In the genomic region with DNA sequence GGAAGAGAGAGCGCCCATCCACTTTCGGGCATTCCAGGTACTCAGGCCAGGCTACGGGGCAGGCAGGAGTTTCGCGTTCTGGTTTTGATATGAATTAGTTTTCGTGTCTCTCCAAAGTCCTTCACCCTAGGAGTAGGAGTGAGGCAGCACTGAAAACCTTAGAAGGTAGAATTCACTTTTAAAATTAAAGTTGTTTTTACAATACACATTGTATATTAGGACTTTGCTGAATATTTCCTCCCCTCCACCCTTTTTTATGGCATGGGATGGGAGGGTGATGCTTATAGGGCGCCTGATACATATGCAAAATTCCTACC, we compare ENCODE assay signal across 7 cellular contexts. TPM values are rescaled to one million over a fixed set of nuclear protein-coding genes. Genes with fewer than 3 reads are reported as not detected.
DNase-seq lines count a peak whose midpoint lies in the region; ATAC-seq and TF ChIP-seq lines count a peak whose summit lies in the region.

No MANE protein-coding gene starts in this region.

- POLR2A ChIA-PET in activated naive CD8-positive, alpha-beta T cell treated with anti-CD3 and anti-CD28 coated beads, Interleukin-2, amount 10 ng/mL, durations not matched to agents 7 days and 5 days (lab: Charles Lee), result interaction anchor here (1.3 to 2.4 kb wide), 3 partner anchors 11 to 62 kb away, joined by 5 to 21 read pairs (median 8); no protein-coding TSS in a partner anchor

- no peaks in the 10 kb centered on the region for H3K27me3 ChIP-seq in HL-60 (ENCODE audit: insufficient read depth, poor library complexity, severe bottlenecking)

- no peak for ATAC-seq in activated naive CD8-positive, alpha-beta T cell treated with anti-CD3 and anti-CD28 coated beads, Interleukin-2, amount 10 ng/mL, durations not matched to agents 7 days and 5 days (ENCODE audit: low read depth)
- no peak for ATAC-seq in stimulated activated naive B cell treated with anti-CD40 and anti-IgM and Interleukin-4, amounts not matched to agents 10 μg/mL and 1 μg/mL and 100 μg/mL, for 72 hours (replicated peaks)

- H3K9me3 Mint-ChIP-seq in activated naive CD8-positive, alpha-beta T cell treated with anti-CD3 and anti-CD28 coated beads, Interleukin-2, amount 10 ng/mL, durations not matched to agents 7 days and 5 days, result no peaks in the 10 kb centered on the region
- H3K9me3 Mint-ChIP-seq in immature natural killer cell, result peaks cover 0 to 1% (median 0%) of the 10 kb centered on the region in 6 donors
- no peaks in the 10 kb centered on the region for H3K9me3 Mint-ChIP-seq in stimulated activated naive B cell treated with anti-CD40 and anti-IgM and Interleukin-4, amounts not matched to agents 10 μg/mL and 1 μg/mL and 100 μg/mL, for 72 hours

- TF ChIP-seq CTCF in HL-60 (IDR thresholded peaks at IDR 0.05; ENCODE audit: insufficient read depth, low read length), result no peak

- peaks cover 9% of the 10 kb centered on the region for H3K36me3 Mint-ChIP-seq in activated naive CD8-positive, alpha-beta T cell treated with anti-CD3 and anti-CD28 coated beads, Interleukin-2, amount 10 ng/mL, durations not matched to agents 7 days and 5 days
- no peaks in the 10 kb centered on the region for H3K36me3 Mint-ChIP-seq in immature natural killer cell
- no peaks in the 10 kb centered on the region for H3K36me3 Mint-ChIP-seq in stimulated activated naive B cell treated with anti-CD40 and anti-IgM and Interleukin-4, amounts not matched to agents 10 μg/mL and 1 μg/mL and 100 μg/mL, for 72 hours

- no peaks in the 10 kb centered on the region for H3K27me3 Mint-ChIP-seq in activated naive CD8-positive, alpha-beta T cell treated with anti-CD3 and anti-CD28 coated beads, Interleukin-2, amount 10 ng/mL, durations not matched to agents 7 days and 5 days
- H3K27me3 Mint-ChIP-seq in immature natural killer cell (ENCODE audit: low read depth in 3 of 3), result peaks cover 14 to 19% (median 16%) of the 10 kb centered on the region in 3 donors
- peaks cover 32 to 48% of the 10 kb centered on the region in 2 donors for H3K27me3 Mint-ChIP-seq in stimulated activated naive B cell treated with anti-CD40 and anti-IgM and Interleukin-4, amounts not matched to agents 10 μg/mL and 1 μg/mL and 100 μg/mL, for 72 hours

- H3K4me3 ChIP-seq in HL-60 (replicated peaks; ENCODE audit: insufficient read depth, low read length), result peak overlapping the region; percentile 62

- peaks cover 32% of the 10 kb centered on the region for H3K4me1 Mint-ChIP-seq in activated naive CD8-positive, alpha-beta T cell treated with anti-CD3 and anti-CD28 coated beads, Interleukin-2, amount 10 ng/mL, durations not matched to agents 7 days and 5 days
- H3K4me1 Mint-ChIP-seq in immature natural killer cell, result peaks cover 16 to 47% of the 10 kb centered on the region in 2 donors
- peaks cover 8 to 20% of the 10 kb centered on the region in 2 donors for H3K4me1 Mint-ChIP-seq in stimulated activated naive B cell treated with anti-CD40 and anti-IgM and Interleukin-4, amounts not matched to agents 10 μg/mL and 1 μg/mL and 100 μg/mL, for 72 hours

- no peak overlapping the region for H3K27ac ChIP-seq in HL-60 (replicated peaks)

- H3K27ac Mint-ChIP-seq in activated naive CD8-positive, alpha-beta T cell treated with anti-CD3 and anti-CD28 coated beads, Interleukin-2, amount 10 ng/mL, durations not matched to agents 7 days and 5 days, result no peak overlapping the region
- H3K27ac Mint-ChIP-seq in immature natural killer cell, result no peak overlapping the region
- no peak overlapping the region for H3K27ac Mint-ChIP-seq in stimulated activated naive B cell treated with anti-CD40 and anti-IgM and Interleukin-4, amounts not matched to agents 10 μg/mL and 1 μg/mL and 100 μg/mL, for 72 hours

- H3K4me3 Mint-ChIP-seq in activated naive CD8-positive, alpha-beta T cell treated with anti-CD3 and anti-CD28 coated beads, Interleukin-2, amount 10 ng/mL, durations not matched to agents 7 days and 5 days, result peak overlapping the region; percentile 90
- H3K4me3 Mint-ChIP-seq in immature natural killer cell, result peak overlapping the region; percentile 15 to 89 (median 53)
- H3K4me3 Mint-ChIP-seq in stimulated activated naive B cell treated with anti-CD40 and anti-IgM and Interleukin-4, amounts not matched to agents 10 μg/mL and 1 μg/mL and 100 μg/mL, for 72 hours, result peak overlapping the region; percentile 89 to 90

- DNase-seq in HL-60 (ENCODE audit: low read depth in 1 of 2, low spot score in 1 of 2) (no peak), immature natural killer cell (no peak), LoVo (ENCODE audit: low spot score) (no peak), HT-29 (ENCODE audit: low spot score) (no peak), epidermal melanocyte (ENCODE audit: insufficient read length, low spot score) (no peak)
- DNase-seq in activated naive CD8-positive, alpha-beta T cell treated with anti-CD3 and anti-CD28 coated beads, Interleukin-2, amount 10 ng/mL, durations not matched to agents 7 days and 5 days, result no peak
- DNase-seq in stimulated activated naive B cell treated with anti-CD40 and anti-IgM and Interleukin-4, amounts not matched to agents 10 μg/mL and 1 μg/mL and 100 μg/mL, for 72 hours, result no peak

RNA-seq across cellular contexts. Expression of gene ITGA1, which starts 0.7 kb away (rescaled TPM):
- 10 to 100 TPM; 21.7 to 23.6 TPM for total RNA-seq in activated naive CD8-positive, alpha-beta T cell treated with anti-CD3 and anti-CD28 coated beads, Interleukin-2, amount 10 ng/mL, durations not matched to agents 7 days and 5 days
- 1 to 10 TPM in 1 of 3 donors, not detected in 2; 7.3 TPM for polyA plus RNA-seq in immature natural killer cell
- total RNA-seq in HT-29 (2014; rRNA removed; shearing (Covaris generic)), result 22.6 and 39.5 TPM in 2 replicates

RNA-seq across cellular contexts. Expression of gene PELO, which starts 0.7 kb away (rescaled TPM):
- 10 to 100 TPM; 24.0 to 24.2 TPM for total RNA-seq in activated naive CD8-positive, alpha-beta T cell treated with anti-CD3 and anti-CD28 coated beads, Interleukin-2, amount 10 ng/mL, durations not matched to agents 7 days and 5 days
- polyA plus RNA-seq in immature natural killer cell, result 10 to 100 TPM in 1 of 3 donors, 1 to 10 TPM in 2; 1.3 to 10.5 (median 2.3) TPM
- total RNA-seq in HT-29 (2014; rRNA removed; shearing (Covaris generic)), result 37.1 and 41.2 TPM in 2 replicates
